In genomic region chr1:76291186-76291585, GRCh38 we compare ENCODE assay signal across 11 cellular contexts.
"Had no signal": no experiment of that assay in that cellular context is flagged by ENCODE, and none has a peak within 500 bp of the region (broad histone marks: within the 10 kb centered on the region; RNA-seq: fewer than 3 reads in every experiment).

No MANE protein-coding gene starts in this region.

- H3K4me3 ChIP-seq: transverse colon had no signal

- H3K4me1 ChIP-seq: transverse colon had no signal

- H3K27me3 ChIP-seq: transverse colon had no signal

- H3K36me3 ChIP-seq: transverse colon had no signal

- ATAC-seq: activated T-cell treated with anti-CD3 and anti-CD28 coated beads, Interleukin-2, amount 50 U/mL, for 4 hours; effector memory CD8-positive, alpha-beta T cell; right cardiac atrium; T-helper 17 cell had no signal

- H3K27ac ChIP-seq: transverse colon had no signal

- DNase-seq: activated CD4-positive, alpha-beta T cell treated with anti-CD3 and anti-CD28 coated beads, Interleukin-2, amount 50 U/mL, for 48 hours; activated CD4-positive, CD25-positive, alpha-beta regulatory T cell treated with anti-CD3 and anti-CD28 coated beads, Interleukin-2, amount 50 U/mL, for 72 hours; activated gamma-delta T cell; activated naive CD8-positive, alpha-beta T cell treated with anti-CD3 and anti-CD28 coated beads for 36 hours; activated T-cell treated with anti-CD3 and anti-CD28 coated beads, Interleukin-2, amount 50 U/mL, for 4 hours; effector memory CD8-positive, alpha-beta T cell; stimulated activated CD4-positive, alpha-beta T cell treated with anti-CD3 and anti-CD28 coated beads, Interleukin-1b, Interleukin-23, amount 100 ng/mL, for 48 hours; stimulated activated naive B cell treated with anti-CD40 and anti-IgM and Interleukin-4, amounts not matched to agents 10 μg/mL and 1 μg/mL and 100 μg/mL, for 72 hours; T-helper 17 cell; transverse colon had no signal

- H3K9me3 ChIP-seq: transverse colon had no signal
